8 cellular contexts compared by ENCODE assay signal in the genomic region with DNA sequence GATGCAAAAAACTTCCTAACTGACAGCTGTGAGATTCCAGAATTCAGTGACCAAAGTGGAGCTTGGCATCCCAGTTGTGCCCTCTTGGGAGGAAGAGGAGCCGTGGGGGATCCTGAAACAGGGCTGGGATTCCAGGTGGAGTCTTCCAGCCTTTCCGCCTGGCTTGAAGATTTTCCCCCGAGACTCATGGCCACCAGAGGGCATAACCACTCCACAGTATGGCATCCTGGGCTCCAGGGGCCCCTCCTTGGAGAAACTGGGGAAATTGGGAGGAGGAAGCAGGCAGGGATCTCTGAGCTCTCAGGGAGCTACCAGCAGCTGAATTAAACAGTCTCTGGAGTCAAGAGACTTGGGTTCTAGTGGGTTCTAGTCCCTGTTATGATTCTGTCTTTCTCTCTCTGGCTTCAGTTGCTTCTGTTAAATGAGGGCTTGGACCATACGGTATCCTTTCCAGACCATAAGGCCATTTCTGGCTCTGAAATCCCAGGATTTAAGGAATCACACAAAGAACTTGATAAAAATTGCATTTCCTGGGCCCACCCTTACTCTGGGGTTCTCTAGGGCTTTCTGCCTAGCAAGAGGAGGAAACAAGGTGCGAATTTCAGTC. TPM values are rescaled to one million over a fixed set of nuclear protein-coding genes. Genes with fewer than 3 reads are reported as not detected.
A peak's percentile ranks its signal among the peaks of the same experiment; 100 is the strongest.
DNase-seq lines count a peak whose midpoint lies in the region; ATAC-seq, FAIRE-seq and TF ChIP-seq lines count a peak whose summit lies in the region.

No MANE protein-coding gene starts in this region.

- CTCF ChIA-PET in HEK293 (lab: Yijun Ruan, JAX) = interaction anchor here (0.6 to 9.6 kb wide), 28 partner anchors 9 to 1122 kb away, joined by 3 to 291 read pairs (median 5); no protein-coding TSS in a partner anchor

- TF ChIP-seq CTCF in HEK293 (tag by site-specific recombination; IDR thresholded peaks at IDR 0.05) = peak; percentile 85
- TF ChIP-seq CTCF in osteoblast (IDR thresholded peaks at IDR 0.05; ENCODE audit: extremely low read depth, low read depth, low read length) = peak; percentile 68

- peaks cover 3 to 74% (median 38%) of the 10 kb centered on the region in 11 experiments; a peak in 19 of 22 replicates for H4K20me1 ChIP-seq in BLaER1 treated with 17β-estradiol and CSF1 and Interleukin-3, amounts not matched to agents 10 nM and 100 nM
- H4K20me1 ChIP-seq in osteoblast (ENCODE audit: insufficient read depth, low read length) = peaks cover 3% of the 10 kb centered on the region

- H3K27ac ChIP-seq in BLaER1 treated with 17β-estradiol and CSF1 and Interleukin-3, amounts not matched to agents 10 nM and 100 nM = 0 out of 22 replicates have a peak overlapping the region, but pooled peaks of 1 of the 11 experiments have one; percentile 21
- H3K27ac ChIP-seq in HEK293 (ENCODE audit: extremely low read depth, low read depth, low read length) = no peak overlapping the region
- H3K27ac ChIP-seq in osteoblast (ENCODE audit: low read depth, low read length) = no peak overlapping the region

- peak; percentile 35 for DNase-seq in RCC 7860 (ENCODE audit: low spot score)
- DNase-seq in fibroblast of gingiva (ENCODE audit: low read depth) = peak; percentile 30
- peak; percentile 94 for DNase-seq in osteoblast (ENCODE audit: insufficient read length, low spot score, missing footprints)

- no peak for ATAC-seq in HG03460 (IDR thresholded peaks at IDR 0.05; ENCODE audit: unreplicated experiment)
- ATAC-seq in HG02623 (IDR thresholded peaks at IDR 0.05; ENCODE audit: unreplicated experiment) = no peak
- ATAC-seq in GM19397 (IDR thresholded peaks at IDR 0.05; ENCODE audit: unreplicated experiment) = no peak

- no peak for FAIRE-seq in RCC 7860 (lab: Jason Lieb, UNC)

- peak overlapping the region; percentile 90 to 99 (median 96); a peak in 21 of 22 replicates for H3K4me2 ChIP-seq in BLaER1 treated with 17β-estradiol and CSF1 and Interleukin-3, amounts not matched to agents 10 nM and 100 nM
- no peak overlapping the region for H3K4me2 ChIP-seq in osteoblast (ENCODE audit: insufficient read depth, low read length)

- H3K4me1 ChIP-seq in BLaER1 treated with 17β-estradiol and CSF1 and Interleukin-3, amounts not matched to agents 10 nM and 100 nM = peaks cover 59 to 82% (median 66%) of the 10 kb centered on the region in 10 experiments
- peaks cover 2% of the 10 kb centered on the region; the same call in 1 of the 2 replicates for H3K4me1 ChIP-seq in HEK293 (ENCODE audit: control insufficient read depth, insufficient read depth, low read length)
- no peaks in the 10 kb centered on the region for H3K4me1 ChIP-seq in osteoblast (ENCODE audit: insufficient read depth, low read length)

- no peaks in the 10 kb centered on the region for H3K9me3 ChIP-seq in BLaER1 treated with 17β-estradiol and CSF1 and Interleukin-3, amounts not matched to agents 10 nM and 100 nM (replicated peaks in 1 of 11)
- no peaks in the 10 kb centered on the region for H3K9me3 ChIP-seq in HEK293 (ENCODE audit: control insufficient read depth, insufficient read depth, low read depth, low read length)
- no peaks in the 10 kb centered on the region for H3K9me3 ChIP-seq in osteoblast (ENCODE audit: low read depth, low read length)

- H2AFZ ChIP-seq in osteoblast (ENCODE audit: low read length) = no peak overlapping the region

- H3K9ac ChIP-seq in BLaER1 treated with 17β-estradiol and CSF1 and Interleukin-3, amounts not matched to agents 10 nM and 100 nM = 0 out of 22 replicates have a peak overlapping the region, but pooled peaks of 3 of the 11 experiments have one; percentile 0 to 48 (median 17)

- H3K27me3 ChIP-seq in BLaER1 treated with 17β-estradiol and CSF1 and Interleukin-3, amounts not matched to agents 10 nM and 100 nM = peaks cover 0 to 27% (median 20%) of the 10 kb centered on the region in 11 experiments; a peak in 15 of 22 replicates
- peaks cover 32% of the 10 kb centered on the region for H3K27me3 ChIP-seq in osteoblast (ENCODE audit: insufficient read depth, low read length)

- POLR2A ChIA-PET in HEK293 (lab: Yijun Ruan, JAX) = interaction anchor here (0.6 to 2.0 kb wide), 3 partner anchors 14 to 19 kb away, joined by 5 to 11 read pairs (median 6); no protein-coding TSS in a partner anchor

- H3K4me3 ChIP-seq in BLaER1 treated with 17β-estradiol and CSF1 and Interleukin-3, amounts not matched to agents 10 nM and 100 nM = no peak overlapping the region
- H3K4me3 ChIP-seq in HEK293 (ENCODE audit: low read depth, low read length) (no peak overlapping the region), osteoblast (ENCODE audit: insufficient read depth, low read length) (no peak overlapping the region)

- H3K36me3 ChIP-seq in BLaER1 treated with 17β-estradiol and CSF1 and Interleukin-3, amounts not matched to agents 10 nM and 100 nM = peaks cover 0 to 27% (median 14%) of the 10 kb centered on the region in 11 experiments; a peak in 17 of 22 replicates
- H3K36me3 ChIP-seq in HEK293 (ENCODE audit: control insufficient read depth in 2 of 2, insufficient read depth in 1 of 2, low read length in 2 of 2) = peaks cover 0 to 21% of the 10 kb centered on the region in 2 experiments; a peak in 1 of 3 replicates
- H3K36me3 ChIP-seq in osteoblast (ENCODE audit: insufficient read depth, low read length) = no peaks in the 10 kb centered on the region

- no peaks in the 10 kb centered on the region for H3K79me2 ChIP-seq in osteoblast (ENCODE audit: insufficient read depth, low read length)

TF ChIP-seq in HEK293, 187 proteins besides CTCF, POLR2A, EP300 and RAD21:
- TF ChIP-seq IKZF3 (tag by site-specific recombination; IDR thresholded peaks at IDR 0.05) (peak; percentile 88), HOXC10 (CRISPR knock-in tag; IDR thresholded peaks at IDR 0.05) (no peak), ZNF660 (tag by site-specific recombination; IDR thresholded peaks at IDR 0.05) (peak; percentile 43; the same call in 1 of the 2 replicates), ZBTB17 (tag by site-specific recombination; IDR thresholded peaks at IDR 0.05) (0 out of 2 replicates have a peak, but pooled peaks have one; percentile 19), WT1 (tag by site-specific recombination; IDR thresholded peaks at IDR 0.05) (no peak), ZSCAN30 (tag by site-specific recombination; IDR thresholded peaks at IDR 0.05) (0 out of 2 replicates have a peak, but pooled peaks have one; percentile 14), ZNF654 (tag by site-specific recombination; IDR thresholded peaks at IDR 0.05; ENCODE audit: low read depth) (peak; percentile 66), ZNF433 (tag by site-specific recombination; IDR thresholded peaks at IDR 0.05; ENCODE audit: low read depth) (no peak), GLIS1 (tag by site-specific recombination; IDR thresholded peaks at IDR 0.05) (peak; percentile 67)
- TF ChIP-seq, protein P1, sequence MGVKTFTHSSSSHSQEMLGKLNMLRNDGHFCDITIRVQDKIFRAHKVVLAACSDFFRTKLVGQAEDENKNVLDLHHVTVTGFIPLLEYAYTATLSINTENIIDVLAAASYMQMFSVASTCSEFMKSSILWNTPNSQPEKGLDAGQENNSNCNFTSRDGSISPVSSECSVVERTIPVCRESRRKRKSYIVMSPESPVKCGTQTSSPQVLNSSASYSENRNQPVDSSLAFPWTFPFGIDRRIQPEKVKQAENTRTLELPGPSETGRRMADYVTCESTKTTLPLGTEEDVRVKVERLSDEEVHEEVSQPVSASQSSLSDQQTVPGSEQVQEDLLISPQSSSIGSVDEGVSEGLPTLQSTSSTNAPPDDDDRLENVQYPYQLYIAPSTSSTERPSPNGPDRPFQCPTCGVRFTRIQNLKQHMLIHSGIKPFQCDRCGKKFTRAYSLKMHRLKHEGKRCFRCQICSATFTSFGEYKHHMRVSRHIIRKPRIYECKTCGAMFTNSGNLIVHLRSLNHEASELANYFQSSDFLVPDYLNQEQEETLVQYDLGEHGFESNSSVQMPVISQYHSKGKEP (tag by site-specific recombination; IDR thresholded peaks at IDR 0.05) = no peak
- TF ChIP-seq, protein P2, sequence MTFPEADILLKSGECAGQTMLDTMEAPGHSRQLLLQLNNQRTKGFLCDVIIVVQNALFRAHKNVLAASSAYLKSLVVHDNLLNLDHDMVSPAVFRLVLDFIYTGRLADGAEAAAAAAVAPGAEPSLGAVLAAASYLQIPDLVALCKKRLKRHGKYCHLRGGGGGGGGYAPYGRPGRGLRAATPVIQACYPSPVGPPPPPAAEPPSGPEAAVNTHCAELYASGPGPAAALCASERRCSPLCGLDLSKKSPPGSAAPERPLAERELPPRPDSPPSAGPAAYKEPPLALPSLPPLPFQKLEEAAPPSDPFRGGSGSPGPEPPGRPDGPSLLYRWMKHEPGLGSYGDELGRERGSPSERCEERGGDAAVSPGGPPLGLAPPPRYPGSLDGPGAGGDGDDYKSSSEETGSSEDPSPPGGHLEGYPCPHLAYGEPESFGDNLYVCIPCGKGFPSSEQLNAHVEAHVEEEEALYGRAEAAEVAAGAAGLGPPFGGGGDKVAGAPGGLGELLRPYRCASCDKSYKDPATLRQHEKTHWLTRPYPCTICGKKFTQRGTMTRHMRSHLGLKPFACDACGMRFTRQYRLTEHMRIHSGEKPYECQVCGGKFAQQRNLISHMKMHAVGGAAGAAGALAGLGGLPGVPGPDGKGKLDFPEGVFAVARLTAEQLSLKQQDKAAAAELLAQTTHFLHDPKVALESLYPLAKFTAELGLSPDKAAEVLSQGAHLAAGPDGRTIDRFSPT (tag by site-specific recombination; IDR thresholded peaks at IDR 0.05) = no peak

RNA-seq across cellular contexts. Expression of a gene that starts 2.6 kb away (rescaled TPM):
- total RNA-seq in osteoblast = 4.7 and 6.5 TPM in 2 replicates

RNA-seq across cellular contexts. Expression of a gene that starts 47.1 kb away (rescaled TPM):
- 3.3 and 3.5 TPM in 2 replicates for total RNA-seq in osteoblast

RNA-seq across cellular contexts. Expression of a gene that starts 52.6 kb away (rescaled TPM):
- total RNA-seq in osteoblast = 10.5 and 13.0 TPM in 2 replicates

Comparison
In these comparisons a context has a peak if more than half of its experiments do, and no peak if none do; other contexts are left out.
1. DNase-seq: peak in every context shown above with its lines; median percentile 94 in osteoblast; 35 in RCC 7860; 30 in fibroblast of gingiva.